ENCODE assay signal across 17 cellular contexts in genomic region chr9:133696036-133696435, GRCh38. TPM values are rescaled to one million over a fixed set of nuclear protein-coding genes. Genes with fewer than 3 reads are reported as not detected.
A peak's percentile ranks its signal among the peaks of the same experiment; 100 is the strongest.
DNase-seq lines count a peak whose midpoint lies in the region; ATAC-seq and TF ChIP-seq lines count a peak whose summit lies in the region.
"Had no signal": no experiment of that assay in that cellular context is flagged by ENCODE, and none has a peak within 500 bp of the region (broad histone marks: within the 10 kb centered on the region; RNA-seq: fewer than 3 reads in every experiment).

No MANE protein-coding gene starts in this region.

- H3K36me3 Mint-ChIP-seq in activated naive CD8-positive, alpha-beta T cell, result peaks cover 6% of the 10 kb centered on the region
- H3K36me3 Mint-ChIP-seq in activated naive CD8-positive, alpha-beta T cell treated with anti-CD3 and anti-CD28 coated beads for 36 hours, result no peaks in the 10 kb centered on the region
- H3K36me3 Mint-ChIP-seq in central memory CD8-positive, alpha-beta T cell (ENCODE audit: insufficient read depth), result peaks cover 6% of the 10 kb centered on the region
- H3K36me3 Mint-ChIP-seq in neural crest cell (ENCODE audit: low read depth), result no peaks in the 10 kb centered on the region

- no peak overlapping the region for H3K4me3 Mint-ChIP-seq in activated naive CD8-positive, alpha-beta T cell
- H3K4me3 Mint-ChIP-seq in activated naive CD8-positive, alpha-beta T cell treated with anti-CD3 and anti-CD28 coated beads for 36 hours, result no peak overlapping the region
- H3K4me3 Mint-ChIP-seq in central memory CD8-positive, alpha-beta T cell, result no peak overlapping the region
- H3K4me3 Mint-ChIP-seq in neural crest cell, result no peak overlapping the region
- H3K4me3 Mint-ChIP-seq: HFFc6 had no signal

- H3K9me3 Mint-ChIP-seq in activated naive CD8-positive, alpha-beta T cell (ENCODE audit: low read depth), result no peaks in the 10 kb centered on the region
- no peaks in the 10 kb centered on the region for H3K9me3 Mint-ChIP-seq in activated naive CD8-positive, alpha-beta T cell treated with anti-CD3 and anti-CD28 coated beads for 36 hours
- H3K9me3 Mint-ChIP-seq in central memory CD8-positive, alpha-beta T cell, result no peaks in the 10 kb centered on the region
- no peaks in the 10 kb centered on the region for H3K9me3 Mint-ChIP-seq in neural crest cell
- H3K9me3 Mint-ChIP-seq: HFFc6 had no signal

- no peak for ATAC-seq in central memory CD8-positive, alpha-beta T cell (replicated peaks; ENCODE audit: extremely low read depth, poor library complexity, severe bottlenecking)
- no peak for ATAC-seq in HG02852 (IDR thresholded peaks at IDR 0.05; ENCODE audit: unreplicated experiment)

- no peak for DNase-seq in activated naive CD8-positive, alpha-beta T cell treated with anti-CD3 and anti-CD28 coated beads for 36 hours
- DNase-seq in central memory CD8-positive, alpha-beta T cell (ENCODE audit: low spot score in 2 of 2), result no peak
- DNase-seq in neural crest cell (ENCODE audit: low read depth, low spot score) (no peak), NCI-H1436 (lab: John Stamatoyannopoulos, UW) (no peak), trophoblast cell (no peak)
- DNase-seq: CD4-positive, CD25-positive, alpha-beta regulatory T cell; DMS53; HCEC 1CT; HFFc6 had no signal

- peaks cover 39% of the 10 kb centered on the region for H3K4me1 Mint-ChIP-seq in activated naive CD8-positive, alpha-beta T cell (ENCODE audit: low read depth)
- H3K4me1 Mint-ChIP-seq in activated naive CD8-positive, alpha-beta T cell treated with anti-CD3 and anti-CD28 coated beads for 36 hours, result peaks cover 23% of the 10 kb centered on the region
- H3K4me1 Mint-ChIP-seq in central memory CD8-positive, alpha-beta T cell, result peaks cover 21% of the 10 kb centered on the region
- peaks cover 16% of the 10 kb centered on the region for H3K4me1 Mint-ChIP-seq in neural crest cell

- H4K12ac ChIP-seq in trophoblast cell (ENCODE audit: low read depth, low read length), result no peak overlapping the region

- H2BK5ac ChIP-seq in trophoblast cell (ENCODE audit: low read depth, low read length, poor library complexity), result no peak overlapping the region

- peaks cover 11% of the 10 kb centered on the region for H3K79me1 ChIP-seq in trophoblast cell (ENCODE audit: low read length)

- H2BK12ac ChIP-seq in trophoblast cell (ENCODE audit: low read length), result no peak overlapping the region

- H3K9me3 ChIP-seq in BLaER1 (no peaks in the 10 kb centered on the region), trophoblast cell (ENCODE audit: insufficient read depth, low read depth, low read length) (no peaks in the 10 kb centered on the region)

- no peak overlapping the region for H3K18ac ChIP-seq in trophoblast cell (ENCODE audit: low read length)

- H2AK5ac ChIP-seq in trophoblast cell (ENCODE audit: low read length), result no peak overlapping the region

- peaks cover 35% of the 10 kb centered on the region for H3K36me3 ChIP-seq in BLaER1
- H3K36me3 ChIP-seq in trophoblast cell (ENCODE audit: control insufficient read depth in 1 of 2, insufficient read depth in 2 of 2, low read length in 2 of 2), result no peaks in the 10 kb centered on the region

- peak overlapping the region; percentile 51 for H3K4me2 ChIP-seq in BLaER1
- no peak overlapping the region for H3K4me2 ChIP-seq in trophoblast cell (ENCODE audit: low read length)

- H2AFZ ChIP-seq in trophoblast cell (ENCODE audit: insufficient read depth, low read length, poor library complexity), result no peak overlapping the region

- H4K20me1 ChIP-seq in BLaER1, result no peaks in the 10 kb centered on the region; the same call in 1 of the 2 replicates

- no peak for TF ChIP-seq CTCF in neural crest cell (conservative IDR thresholded peaks at IDR 0.05)

- H2BK120ac ChIP-seq in trophoblast cell (ENCODE audit: insufficient read depth, low read length, poor library complexity), result no peak overlapping the region

- H3K27ac ChIP-seq in BLaER1 (0 out of 2 replicates have a peak overlapping the region, but pooled peaks have one; percentile 35), trophoblast cell (ENCODE audit: low read depth, low read length) (no peak overlapping the region)
- H3K27ac ChIP-seq: 22Rv1 had no signal

- no peak overlapping the region for H4K8ac ChIP-seq in trophoblast cell (ENCODE audit: low read depth, low read length)

- H3K27me3 Mint-ChIP-seq in activated naive CD8-positive, alpha-beta T cell, result no peaks in the 10 kb centered on the region
- no peaks in the 10 kb centered on the region for H3K27me3 Mint-ChIP-seq in activated naive CD8-positive, alpha-beta T cell treated with anti-CD3 and anti-CD28 coated beads for 36 hours
- no peaks in the 10 kb centered on the region for H3K27me3 Mint-ChIP-seq in central memory CD8-positive, alpha-beta T cell
- no peaks in the 10 kb centered on the region for H3K27me3 Mint-ChIP-seq in neural crest cell (ENCODE audit: low read depth)
- H3K27me3 Mint-ChIP-seq: CD4-positive, CD25-positive, alpha-beta regulatory T cell had no signal

- H3K9ac ChIP-seq in BLaER1, result no peak overlapping the region
- H3K9ac ChIP-seq in trophoblast cell (ENCODE audit: low read length), result no peak overlapping the region

- H3K23ac ChIP-seq in trophoblast cell (ENCODE audit: low read length), result no peak overlapping the region

- H3K79me2 ChIP-seq in trophoblast cell (ENCODE audit: control insufficient read depth, insufficient read depth, low read length, poor library complexity), result no peaks in the 10 kb centered on the region

- H3K4ac ChIP-seq in trophoblast cell (ENCODE audit: low read depth, low read length), result no peak overlapping the region

- H3K14ac ChIP-seq in trophoblast cell (ENCODE audit: low read length), result no peak overlapping the region

- H3K4me1 ChIP-seq in BLaER1, result peaks cover 53% of the 10 kb centered on the region
- H3K4me1 ChIP-seq in trophoblast cell (ENCODE audit: control insufficient read depth in 1 of 2, insufficient read depth in 2 of 2, low read length in 2 of 2), result peaks cover 13 to 16% of the 10 kb centered on the region in 2 experiments

- H3K4me3 ChIP-seq in BLaER1, result no peak overlapping the region
- no peak overlapping the region for H3K4me3 ChIP-seq in trophoblast cell (ENCODE audit: low read depth, low read length)

- no CpG with 5 or more reads among the region's 11 CpGs for WGBS in trophoblast cell (ENCODE audit: extremely low coverage, insufficient coverage, insufficient read length)

- no peak overlapping the region for H4K91ac ChIP-seq in trophoblast cell (ENCODE audit: low read depth, low read length)

- H3K27ac Mint-ChIP-seq in activated naive CD8-positive, alpha-beta T cell, result peak overlapping the region; percentile 7
- no peak overlapping the region for H3K27ac Mint-ChIP-seq in activated naive CD8-positive, alpha-beta T cell treated with anti-CD3 and anti-CD28 coated beads for 36 hours
- peak overlapping the region; percentile 35 for H3K27ac Mint-ChIP-seq in central memory CD8-positive, alpha-beta T cell (ENCODE audit: low read depth)
- peak overlapping the region; percentile 77 for H3K27ac Mint-ChIP-seq in neural crest cell (ENCODE audit: unreplicated experiment)
- H3K27ac Mint-ChIP-seq: HFFc6 had no signal

- H3K27me3 ChIP-seq in BLaER1 (no peaks in the 10 kb centered on the region), trophoblast cell (ENCODE audit: insufficient read depth, low read length) (no peaks in the 10 kb centered on the region)

RNA-seq across cellular contexts. Expression of gene SARDH, which starts 42.1 kb away (rescaled TPM):
- 1 to 10 TPM; 2.3 to 2.7 TPM for total RNA-seq in activated naive CD8-positive, alpha-beta T cell treated with anti-CD3 and anti-CD28 coated beads for 36 hours
- total RNA-seq in neural crest cell, result 4.5 and 4.6 TPM in 2 replicates
- polyA plus RNA-seq in trophoblast cell (2013), result 0.88 and 0.90 TPM in 2 replicates

RNA-seq across cellular contexts. Expression of gene DBH, which starts 59.9 kb away (rescaled TPM):
- not detected for total RNA-seq in activated naive CD8-positive, alpha-beta T cell treated with anti-CD3 and anti-CD28 coated beads for 36 hours
- 0.59 and 0.75 TPM in 2 replicates for total RNA-seq in neural crest cell
- 0.01 and 0.03 TPM in 2 replicates for polyA plus RNA-seq in trophoblast cell (2013)
- total RNA-seq: A673, Daoy, H1, HFFc6 had no signal
- polyA plus RNA-seq: BJ; CD4-positive, CD25-positive, alpha-beta regulatory T cell had no signal
